Comparison of ENCODE assay signal across 19 cellular contexts in genomic region chr1:29029652-29030051, GRCh38.
DNase-seq lines count a peak whose midpoint lies in the region; ATAC-seq and TF ChIP-seq lines count a peak whose summit lies in the region.
"Had no signal": no experiment of that assay in that cellular context is flagged by ENCODE, and none has a peak within 500 bp of the region (broad histone marks: within the 10 kb centered on the region; RNA-seq: fewer than 3 reads in every experiment).

No MANE protein-coding gene starts in this region.

- H3K27ac ChIP-seq in SK-N-SH (ENCODE audit: low read depth in 2 of 2, low read length in 1 of 2), result peak overlapping the region in 1 of 2 experiments; percentile 50; a peak in 2 of 4 replicates
- H3K27ac ChIP-seq: epithelial cell of prostate, lower lobe of right lung, right lobe of liver, stomach, tibial nerve had no signal

- peak overlapping the region; percentile 38 for H3K27ac Mint-ChIP-seq in activated CD4-positive, alpha-beta T cell treated with anti-CD3 and anti-CD28 coated beads for 36 hours
- peak overlapping the region in 4 of 6 donors; percentile 24 to 58 (median 26) for H3K27ac Mint-ChIP-seq in immature natural killer cell
- H3K27ac Mint-ChIP-seq in stimulated activated effector memory CD8-positive, alpha-beta T cell treated with anti-CD3 and anti-CD28 coated beads, Interleukin-12 subunit alpha, Interleukin-12 subunit beta, amount 100 ng/mL, for 72 hours, result no peak overlapping the region
- H3K27ac Mint-ChIP-seq: activated CD4-positive, alpha-beta T cell treated with anti-CD3 and anti-CD28 coated beads, Interleukin-2, amount 10 ng/mL, durations not matched to agents 24 days and 14 days; T-helper 17 cell had no signal

- no peak overlapping the region for H3K4me3 ChIP-seq in SK-N-SH (ENCODE audit: low read depth in 2 of 2, low read length in 1 of 2)
- H3K4me3 ChIP-seq: lower lobe of right lung, mucosa of descending colon, right lobe of liver, stomach, tibial nerve had no signal

- no peaks in the 10 kb centered on the region for H3K9me3 Mint-ChIP-seq in activated CD4-positive, alpha-beta T cell treated with anti-CD3 and anti-CD28 coated beads for 36 hours (ENCODE audit: low read depth)
- no peaks in the 10 kb centered on the region for H3K9me3 Mint-ChIP-seq in immature natural killer cell
- H3K9me3 Mint-ChIP-seq in stimulated activated effector memory CD8-positive, alpha-beta T cell treated with anti-CD3 and anti-CD28 coated beads, Interleukin-12 subunit alpha, Interleukin-12 subunit beta, amount 100 ng/mL, for 72 hours, result no peaks in the 10 kb centered on the region
- H3K9me3 Mint-ChIP-seq: activated CD4-positive, alpha-beta T cell treated with anti-CD3 and anti-CD28 coated beads, Interleukin-2, amount 10 ng/mL, durations not matched to agents 24 days and 14 days; IgD-negative memory B cell had no signal

- H3K4me3 Mint-ChIP-seq in activated CD4-positive, alpha-beta T cell treated with anti-CD3 and anti-CD28 coated beads for 36 hours, result no peak overlapping the region
- H3K4me3 Mint-ChIP-seq in immature natural killer cell, result no peak overlapping the region
- no peak overlapping the region for H3K4me3 Mint-ChIP-seq in stimulated activated effector memory CD8-positive, alpha-beta T cell treated with anti-CD3 and anti-CD28 coated beads, Interleukin-12 subunit alpha, Interleukin-12 subunit beta, amount 100 ng/mL, for 72 hours
- H3K4me3 Mint-ChIP-seq: activated CD4-positive, alpha-beta T cell treated with anti-CD3 and anti-CD28 coated beads, Interleukin-2, amount 10 ng/mL, durations not matched to agents 24 days and 14 days; IgD-negative memory B cell; T-helper 17 cell had no signal

- intact Hi-C loops in activated CD4-positive, alpha-beta T cell treated with anti-CD3 and anti-CD28 coated beads for 36 hours (cut with DNase I, micrococcal nuclease), result loop anchor here in 1 of 2 experiments (5.0 kb wide), 1 partner anchor 247 kb away; no protein-coding TSS in a partner anchor

- no peaks in the 10 kb centered on the region for H3K9me3 ChIP-seq in SK-N-SH
- H3K9me3 ChIP-seq: lower lobe of right lung, mucosa of descending colon, right lobe of liver, stomach, tibial nerve had no signal

- H3K79me2 ChIP-seq in SK-N-SH (ENCODE audit: insufficient read depth), result no peaks in the 10 kb centered on the region

- whole genome bisulfite sequencing in SK-N-SH (ENCODE audit: low lambda C conversion rate), result 68% methylated on average over 5 of the region's 5 CpGs

- no peaks in the 10 kb centered on the region for H4K20me1 ChIP-seq in SK-N-SH (ENCODE audit: insufficient read depth)

- CTCF ChIA-PET in activated CD4-positive, alpha-beta T cell treated with anti-CD3 and anti-CD28 coated beads for 36 hours (lab: Charles Lee), result interaction anchor here (0.6 to 9.9 kb wide), 8 partner anchors 12 to 150 kb away, joined by 3 to 284 read pairs (median 4); no protein-coding TSS in a partner anchor
- CTCF ChIA-PET in SK-N-SH (lab: Yijun Ruan, JAX), result interaction anchor here (0.8 to 29.6 kb wide), 6 partner anchors 11 to 173 kb away, joined by 3 to 737 read pairs (median 4); no protein-coding TSS in a partner anchor

- H3K9me2 ChIP-seq in SK-N-SH, result no peaks in the 10 kb centered on the region

- ATAC-seq in activated CD4-positive, alpha-beta T cell treated with anti-CD3 and anti-CD28 coated beads for 36 hours, result no peak
- ATAC-seq in stimulated activated effector memory CD8-positive, alpha-beta T cell treated with anti-CD3 and anti-CD28 coated beads, Interleukin-12 subunit alpha, Interleukin-12 subunit beta, amount 100 ng/mL, for 72 hours, result no peak
- ATAC-seq: lower lobe of right lung, mucosa of descending colon, right lobe of liver, T-helper 17 cell had no signal

- TF ChIP-seq EP300 in SK-N-SH (IDR thresholded peaks at IDR 0.05; ENCODE audit: borderline replicate concordance in 1 of 2, low read depth in 1 of 2, low read length in 1 of 2), result peak in 1 of 2 experiments; percentile 40; a peak in 1 of 4 replicates

- peaks cover 0 to 5% of the 10 kb centered on the region in 2 experiments; a peak in 2 of 4 replicates for H3K4me1 ChIP-seq in SK-N-SH (ENCODE audit: control insufficient read depth in 1 of 2, insufficient read depth in 2 of 2, low read depth in 1 of 2, low read length in 1 of 2)
- H3K4me1 ChIP-seq: lower lobe of right lung, right lobe of liver, tibial nerve had no signal

- no peaks in the 10 kb centered on the region for H3K27me3 ChIP-seq in SK-N-SH (ENCODE audit: insufficient read depth)
- H3K27me3 ChIP-seq: right lobe of liver, stomach, tibial nerve had no signal

- H3K36me3 ChIP-seq in SK-N-SH (replicated peaks in 1 of 2; ENCODE audit: control insufficient read depth in 1 of 2, insufficient read depth in 2 of 2, low read length in 1 of 2), result peaks cover 4 to 8% of the 10 kb centered on the region in 2 experiments
- H3K36me3 ChIP-seq: tibial nerve had no signal

- H3K9ac ChIP-seq in SK-N-SH, result no peak overlapping the region

- no peak for TF ChIP-seq RAD21 in SK-N-SH (IDR thresholded peaks at IDR 0.05; ENCODE audit: low read length)

- H3K4me1 Mint-ChIP-seq in activated CD4-positive, alpha-beta T cell treated with anti-CD3 and anti-CD28 coated beads for 36 hours, result no peaks in the 10 kb centered on the region
- peaks cover 3 to 8% of the 10 kb centered on the region in 2 donors for H3K4me1 Mint-ChIP-seq in immature natural killer cell
- peaks cover 7% of the 10 kb centered on the region for H3K4me1 Mint-ChIP-seq in stimulated activated effector memory CD8-positive, alpha-beta T cell treated with anti-CD3 and anti-CD28 coated beads, Interleukin-12 subunit alpha, Interleukin-12 subunit beta, amount 100 ng/mL, for 72 hours
- H3K4me1 Mint-ChIP-seq: activated CD4-positive, alpha-beta T cell treated with anti-CD3 and anti-CD28 coated beads, Interleukin-2, amount 10 ng/mL, durations not matched to agents 24 days and 14 days had no signal

- H3K27me3 Mint-ChIP-seq in activated CD4-positive, alpha-beta T cell treated with anti-CD3 and anti-CD28 coated beads for 36 hours, result no peaks in the 10 kb centered on the region
- peaks cover 0 to 2% (median 0%) of the 10 kb centered on the region in 3 donors for H3K27me3 Mint-ChIP-seq in immature natural killer cell (ENCODE audit: low read depth in 3 of 3)
- H3K27me3 Mint-ChIP-seq: activated CD4-positive, alpha-beta T cell treated with anti-CD3 and anti-CD28 coated beads, Interleukin-2, amount 10 ng/mL, durations not matched to agents 24 days and 14 days; IgD-negative memory B cell; T-helper 17 cell had no signal

- H2AFZ ChIP-seq in SK-N-SH (ENCODE audit: low read depth), result no peak overlapping the region

- peaks cover 11% of the 10 kb centered on the region for H3K36me3 Mint-ChIP-seq in activated CD4-positive, alpha-beta T cell treated with anti-CD3 and anti-CD28 coated beads for 36 hours (ENCODE audit: low read depth)
- H3K36me3 Mint-ChIP-seq in immature natural killer cell, result peaks cover 3 to 27% (median 11%) of the 10 kb centered on the region in 3 donors
- H3K36me3 Mint-ChIP-seq in stimulated activated effector memory CD8-positive, alpha-beta T cell treated with anti-CD3 and anti-CD28 coated beads, Interleukin-12 subunit alpha, Interleukin-12 subunit beta, amount 100 ng/mL, for 72 hours, result peaks cover 78% of the 10 kb centered on the region
- H3K36me3 Mint-ChIP-seq: IgD-negative memory B cell had no signal

- peaks cover 5% of the 10 kb centered on the region for H3F3A ChIP-seq in SK-N-SH (replicated peaks; ENCODE audit: insufficient read depth)

- no peak overlapping the region for H3K4me2 ChIP-seq in SK-N-SH

- no peak for TF ChIP-seq CTCF in SK-N-SH (IDR thresholded peaks at IDR 0.05)

- no peak for DNase-seq in activated CD4-positive, alpha-beta T cell treated with anti-CD3 and anti-CD28 coated beads for 36 hours
- no peak for DNase-seq in activated CD4-positive, alpha-beta T cell treated with anti-CD3 and anti-CD28 coated beads for 48 hours
- DNase-seq in NCI-H1417 (lab: John Stamatoyannopoulos, UW) (peak in 2 of 3 experiments; percentile 44 to 83), SK-N-SH (peak; percentile 40), immature natural killer cell (no peak), NOMO-1 (lab: John Stamatoyannopoulos, UW; ENCODE audit: unreplicated experiment in 2 of 2) (no peak)
- no peak for DNase-seq in stimulated activated effector memory CD8-positive, alpha-beta T cell treated with anti-CD3 and anti-CD28 coated beads, Interleukin-12 subunit alpha, Interleukin-12 subunit beta, amount 100 ng/mL, for 72 hours (ENCODE audit: low spot score in 2 of 2)
- DNase-seq in stimulated activated naive CD4-positive, alpha-beta T cell (lab: John Stamatoyannopoulos, UW), result no peak
- DNase-seq: activated CD4-positive, alpha-beta T cell treated with anti-CD3 and anti-CD28 coated beads, Interleukin-2, amount 10 ng/mL, durations not matched to agents 24 days and 14 days; lower lobe of right lung; mucosa of descending colon; NCI-H1436; right lobe of liver; RPMI8226; stomach; T-helper 17 cell had no signal

- POLR2A ChIA-PET in activated CD4-positive, alpha-beta T cell treated with anti-CD3 and anti-CD28 coated beads for 36 hours (lab: Charles Lee), result no interaction called here
- POLR2A ChIA-PET in SK-N-SH (lab: Yijun Ruan, JAX), result interaction anchor here (1.2 kb wide), 1 partner anchor 381 kb away, joined by 3 read pairs; the partner anchor contains the start of gene RNU11

TF ChIP-seq in SK-N-SH, 30 proteins besides CTCF, POLR2A, EP300 and RAD21:
- TF ChIP-seq TEAD4 (IDR thresholded peaks at IDR 0.05; ENCODE audit: borderline replicate concordance, insufficient read depth), result no peak
- TF ChIP-seq RCOR1 (IDR thresholded peaks at IDR 0.05; ENCODE audit: low read length), result peak; percentile 20; the same call in 1 of the 2 replicates

Comparison
In these comparisons a context has a peak if more than half of its experiments do, and no peak if none do; other contexts are left out.
1. DNase-seq: peak in NCI-H1417 (2 of 3) and SK-N-SH (single experiment); none in activated CD4-positive, alpha-beta T cell treated with anti-CD3 and anti-CD28 coated beads for 36 hours (single experiment), activated CD4-positive, alpha-beta T cell treated with anti-CD3 and anti-CD28 coated beads for 48 hours (single experiment), immature natural killer cell (0 of 3), stimulated activated effector memory CD8-positive, alpha-beta T cell treated with anti-CD3 and anti-CD28 coated beads, Interleukin-12 subunit alpha, Interleukin-12 subunit beta, amount 100 ng/mL, for 72 hours (0 of 2), NOMO-1 (0 of 2) and stimulated activated naive CD4-positive, alpha-beta T cell (0 of 6).